Comparison of ENCODE assay signal across 19 cellular contexts in genomic region chr14:31106768-31107167, GRCh38.
DNase-seq lines count a peak whose midpoint lies in the region; ATAC-seq and TF ChIP-seq lines count a peak whose summit lies in the region.
"Had no signal": no experiment of that assay in that cellular context is flagged by ENCODE, and none has a peak within 500 bp of the region (broad histone marks: within the 10 kb centered on the region; RNA-seq: fewer than 3 reads in every experiment).

No MANE protein-coding gene starts in this region.

- no peak for DNase-seq in activated CD4-positive, CD25-positive, alpha-beta regulatory T cell (lab: John Stamatoyannopoulos, UW)
- DNase-seq in HCT116 (ENCODE audit: low read depth, low spot score) (no peak), amniotic epithelial cell (ENCODE audit: low read depth) (peak; percentile 65), mesenchymal stem cell (no peak), hippocampal formation (lab: John Stamatoyannopoulos, UW) (no peak), KG1 (lab: John Stamatoyannopoulos, UW) (no peak), MG63 (no peak)
- DNase-seq: 8988T; activated CD8-positive, alpha-beta memory T cell treated with anti-CD3 and anti-CD28 coated beads, Interleukin-2, amount 50 U/mL, for 48 hours; DMS53; effector memory CD4-positive, alpha-beta T cell; kidney; natural killer cell; NCI-H226; NK-92 treated with Interleukin-12 subunit alpha and Interleukin-12 subunit beta, amount 100 ng/mL, for 24 hours; SHP77 had no signal

- no peak overlapping the region for H3K23ac ChIP-seq in mesenchymal stem cell (ENCODE audit: low read length in 2 of 2)

- no peak overlapping the region for H3K9ac ChIP-seq in HCT116 (ENCODE audit: low read length)
- peak overlapping the region; percentile 28 for H3K9ac ChIP-seq in mesenchymal stem cell (ENCODE audit: low read length)
- H3K9ac ChIP-seq: BLaER1 treated with 17β-estradiol and CSF1 and Interleukin-3, amounts not matched to agents 10 nM and 100 nM had no signal

- H3K4me2 ChIP-seq in HCT116 (ENCODE audit: low read length) (no peak overlapping the region), mesenchymal stem cell (ENCODE audit: low read length, poor library complexity, severe bottlenecking) (no peak overlapping the region)
- H3K4me2 ChIP-seq: BLaER1 treated with 17β-estradiol and CSF1 and Interleukin-3, amounts not matched to agents 10 nM and 100 nM; hepatocyte had no signal

- H3K18ac ChIP-seq in mesenchymal stem cell (ENCODE audit: low read depth in 1 of 2, low read length in 2 of 2) = no peak overlapping the region

- CTCF ChIA-PET in HCT116 (lab: Charles Lee) = no interaction called here

- POLR2A ChIA-PET in HCT116 (lab: Charles Lee) = no interaction called here

- peaks cover 10% of the 10 kb centered on the region for H3K79me1 ChIP-seq in mesenchymal stem cell (replicated peaks; ENCODE audit: low read length, poor library complexity, severe bottlenecking)

- no peak overlapping the region for H2BK15ac ChIP-seq in mesenchymal stem cell (ENCODE audit: low read depth, poor library complexity, severe bottlenecking)

- no peak overlapping the region for H2BK5ac ChIP-seq in mesenchymal stem cell (ENCODE audit: low read depth, low read length, poor library complexity, severe bottlenecking)

- no peak for TF ChIP-seq POLR2A in HCT116 (IDR thresholded peaks at IDR 0.05; ENCODE audit: borderline replicate concordance, extremely low read depth, insufficient read depth, insufficient read length)

- H2AFZ ChIP-seq in HCT116 (ENCODE audit: low read depth, low read length, poor library complexity, severe bottlenecking) (no peak overlapping the region), mesenchymal stem cell (ENCODE audit: low read depth, low read length) (no peak overlapping the region)
- H2AFZ ChIP-seq: hepatocyte had no signal

- no peak overlapping the region for H2BK120ac ChIP-seq in mesenchymal stem cell (ENCODE audit: low read depth, low read length)

- H2BK12ac ChIP-seq in mesenchymal stem cell (ENCODE audit: low read length in 2 of 2) = no peak overlapping the region

- H4K8ac ChIP-seq in mesenchymal stem cell (ENCODE audit: low read length) = no peak overlapping the region

- RAD21 ChIA-PET in HCT116 (lab: Charles Lee; ENCODE audit: low non-redundant PET in 1 of 2, low total read pairs in 2 of 2, uncharacterized antibody in 2 of 2, unreplicated experiment in 2 of 2) = no interaction called here

- H3K27ac ChIP-seq in HCT116 (ENCODE audit: low read depth, low read length) (peak overlapping the region; percentile 18; the same call in 1 of the 2 replicates), mesenchymal stem cell (ENCODE audit: low read length, poor library complexity, severe bottlenecking) (no peak overlapping the region)
- H3K27ac ChIP-seq: BLaER1 treated with 17β-estradiol and CSF1 and Interleukin-3, amounts not matched to agents 10 nM and 100 nM; hepatocyte had no signal

- H3K4ac ChIP-seq in mesenchymal stem cell (ENCODE audit: low read depth in 1 of 2, low read length in 2 of 2) = no peak overlapping the region

- 97% methylated on average over 2 of the region's 3 CpGs for WGBS in mesenchymal stem cell

- H3K79me2 ChIP-seq in HCT116 (ENCODE audit: insufficient read depth, low read length) = no peaks in the 10 kb centered on the region
- H3K79me2 ChIP-seq: hepatocyte had no signal

- intact Hi-C loops in HCT116 (cut with micrococcal nuclease) = no loop called here

- no peaks in the 10 kb centered on the region for H3K27me3 ChIP-seq in HCT116 (ENCODE audit: insufficient read depth, low read length)
- H3K27me3 ChIP-seq in mesenchymal stem cell (ENCODE audit: control insufficient read depth in 1 of 2, insufficient read depth in 1 of 2, low read length in 2 of 2) = no peaks in the 10 kb centered on the region
- no peaks in the 10 kb centered on the region for H3K27me3 ChIP-seq in MG63
- H3K27me3 ChIP-seq: BLaER1 treated with 17β-estradiol and CSF1 and Interleukin-3, amounts not matched to agents 10 nM and 100 nM; hepatocyte had no signal

- H4K91ac ChIP-seq in mesenchymal stem cell (ENCODE audit: low read length) = no peak overlapping the region

- H3K4me1 ChIP-seq in HCT116 (ENCODE audit: control insufficient read depth in 1 of 2, insufficient read depth in 2 of 2, low read length in 2 of 2) (peaks cover 0 to 3% of the 10 kb centered on the region in 2 experiments; a peak in 1 of 4 replicates), mesenchymal stem cell (ENCODE audit: control insufficient read depth, insufficient read depth, low read depth, low read length) (no peaks in the 10 kb centered on the region)
- H3K4me1 ChIP-seq: BLaER1 treated with 17β-estradiol and CSF1 and Interleukin-3, amounts not matched to agents 10 nM and 100 nM had no signal

- peaks cover 61 to 66% of the 10 kb centered on the region in 2 experiments for H3K36me3 ChIP-seq in HCT116 (ENCODE audit: control insufficient read depth in 1 of 2, insufficient read depth in 2 of 2, low read length in 2 of 2)
- peaks cover 24 to 96% of the 10 kb centered on the region in 2 experiments for H3K36me3 ChIP-seq in mesenchymal stem cell (ENCODE audit: control insufficient read depth in 1 of 2, insufficient read depth in 2 of 2, low read depth in 1 of 2, low read length in 2 of 2)
- H3K36me3 ChIP-seq in MG63 = peaks cover 52% of the 10 kb centered on the region

- no peaks in the 10 kb centered on the region for H3K9me2 ChIP-seq in HCT116 (ENCODE audit: insufficient read depth)

- H4K20me1 ChIP-seq in HCT116 (ENCODE audit: insufficient read depth) = no peaks in the 10 kb centered on the region

- H2AK5ac ChIP-seq in mesenchymal stem cell (ENCODE audit: low read length, severe bottlenecking) = no peak overlapping the region

- BruUV-seq in HCT116 (replicated peaks; lab: Mats Ljungman, UMichigan) = TSS peak; percentile 41

- TF ChIP-seq RAD21 in HCT116 (IDR thresholded peaks at IDR 0.05; ENCODE audit: low read depth) = no peak

- peak; percentile 68 to 82 for ATAC-seq in activated CD4-positive, CD25-positive, alpha-beta regulatory T cell treated with anti-CD3 and anti-CD28 coated beads, Interleukin-2, amount 50 U/mL, for 24 hours
- no peak for ATAC-seq in HCT116
- ATAC-seq: natural killer cell had no signal

- no peaks in the 10 kb centered on the region for H3K9me3 ChIP-seq in HCT116 (ENCODE audit: control insufficient read depth in 1 of 2, insufficient read depth in 1 of 2, low read depth in 1 of 2, low read length in 2 of 2)
- H3K9me3 ChIP-seq in mesenchymal stem cell (ENCODE audit: control insufficient read depth, low read length) = no peaks in the 10 kb centered on the region
- H3K9me3 ChIP-seq in MG63 = no peaks in the 10 kb centered on the region

- H3K4me3 ChIP-seq in HCT116 (replicated peaks in 1 of 2; ENCODE audit: low read depth in 1 of 2, low read length in 2 of 2) = no peak overlapping the region
- H3K4me3 ChIP-seq in mesenchymal stem cell (ENCODE audit: insufficient read depth in 1 of 2, low read depth in 1 of 2, low read length in 2 of 2) = no peak overlapping the region
- no peak overlapping the region for H3K4me3 ChIP-seq in MG63
- H3K4me3 ChIP-seq: BLaER1 treated with 17β-estradiol and CSF1 and Interleukin-3, amounts not matched to agents 10 nM and 100 nM; hepatocyte had no signal

- no peak overlapping the region for H3K14ac ChIP-seq in mesenchymal stem cell (ENCODE audit: low read length in 2 of 2)

- TF ChIP-seq CTCF in HCT116 (IDR thresholded peaks at IDR 0.05 in 2 of 3, conservative IDR thresholded peaks at IDR 0.05 in 1 of 3; ENCODE audit: borderline replicate concordance in 1 of 3, insufficient read depth in 1 of 3, low read depth in 2 of 3, low read length in 2 of 3) = no peak

TF ChIP-seq in HCT116, 20 proteins besides CTCF, POLR2A, EP300 and RAD21 (continues in another document):
- TF ChIP-seq ZFX (IDR thresholded peaks at IDR 0.05) (no peak), YY1 (IDR thresholded peaks at IDR 0.05; ENCODE audit: extremely low read depth, insufficient replicate concordance, low read depth, low read length) (no peak), SIN3A (IDR thresholded peaks at IDR 0.05; ENCODE audit: low read depth) (no peak), EZH2 (IDR thresholded peaks at IDR 0.05) (no peak), ZBTB33 (IDR thresholded peaks at IDR 0.05; ENCODE audit: extremely low read depth, insufficient replicate concordance, low read length) (no peak), SP1 (IDR thresholded peaks at IDR 0.05; ENCODE audit: low read depth) (no peak), EZH2phosphoT487 (IDR thresholded peaks at IDR 0.05; ENCODE audit: borderline replicate concordance) (no peak), CBX3 (IDR thresholded peaks at IDR 0.05; ENCODE audit: low read depth) (no peak), ATF3 (IDR thresholded peaks at IDR 0.05) (no peak), ZNF274 (IDR thresholded peaks at IDR 0.05; ENCODE audit: low read depth, low read length) (no peak), CEBPB (IDR thresholded peaks at IDR 0.05; ENCODE audit: low read depth) (no peak), MAX (IDR thresholded peaks at IDR 0.05) (no peak)
